In the genomic region with DNA sequence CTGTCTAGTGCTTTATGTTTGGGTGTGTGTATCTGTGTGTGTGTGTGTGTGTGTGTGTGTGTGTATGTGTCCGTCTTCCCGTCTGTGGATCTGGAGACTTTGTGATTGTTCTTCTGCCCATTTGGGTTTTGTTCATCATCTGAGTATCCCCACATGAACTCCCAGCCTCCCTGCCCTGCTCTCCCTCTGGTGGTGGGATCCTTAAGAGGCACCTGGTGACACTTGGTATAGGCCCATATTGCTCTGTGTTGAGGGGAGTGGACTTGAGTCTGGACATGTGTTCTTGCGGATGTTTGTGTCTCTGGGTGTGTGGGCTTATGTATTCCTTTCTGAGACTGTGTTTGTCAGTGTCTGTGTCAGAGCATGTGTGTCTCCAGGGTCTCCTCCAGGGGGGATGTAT, we compare ENCODE assay signal across 2 cellular contexts.
TF ChIP-seq lines count a peak whose summit lies in the region.

No MANE protein-coding gene starts in this region.

TF ChIP-seq in HepG2, 621 proteins besides CTCF, POLR2A, EP300 and RAD21:
- TF ChIP-seq STAG1 (CRISPR knock-in tag; IDR thresholded peaks at IDR 0.05), result peak; percentile 30
- peak; percentile 55; the same call in 1 of the 2 replicates for TF ChIP-seq SMC3 (IDR thresholded peaks at IDR 0.05; ENCODE audit: low read length)
- no peak for TF ChIP-seq ZNF251 (CRISPR knock-in tag; IDR thresholded peaks at IDR 0.05)
- no peak for TF ChIP-seq CREM (IDR thresholded peaks at IDR 0.05)
- no peak for TF ChIP-seq CREM (CRISPR knock-in tag; IDR thresholded peaks at IDR 0.05)
- TF ChIP-seq, protein P1, sequence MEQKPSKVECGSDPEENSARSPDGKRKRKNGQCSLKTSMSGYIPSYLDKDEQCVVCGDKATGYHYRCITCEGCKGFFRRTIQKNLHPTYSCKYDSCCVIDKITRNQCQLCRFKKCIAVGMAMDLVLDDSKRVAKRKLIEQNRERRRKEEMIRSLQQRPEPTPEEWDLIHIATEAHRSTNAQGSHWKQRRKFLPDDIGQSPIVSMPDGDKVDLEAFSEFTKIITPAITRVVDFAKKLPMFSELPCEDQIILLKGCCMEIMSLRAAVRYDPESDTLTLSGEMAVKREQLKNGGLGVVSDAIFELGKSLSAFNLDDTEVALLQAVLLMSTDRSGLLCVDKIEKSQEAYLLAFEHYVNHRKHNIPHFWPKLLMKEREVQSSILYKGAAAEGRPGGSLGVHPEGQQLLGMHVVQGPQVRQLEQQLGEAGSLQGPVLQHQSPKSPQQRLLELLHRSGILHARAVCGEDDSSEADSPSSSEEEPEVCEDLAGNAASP (CRISPR knock-in tag; IDR thresholded peaks at IDR 0.05; ENCODE audit: borderline replicate concordance), result peak; percentile 53; the same call in 1 of the 2 replicates

TF ChIP-seq in endothelial cell of umbilical vein, 7 proteins besides CTCF, POLR2A, EP300 and RAD21:
- TF ChIP-seq GATA2 (IDR thresholded peaks at IDR 0.05; ENCODE audit: insufficient read depth, insufficient read length, low read depth, low read length) (no peak), EZH2 (IDR thresholded peaks at IDR 0.05; ENCODE audit: borderline replicate concordance, low read depth, low read length, severe bottlenecking) (no peak), MYC (IDR thresholded peaks at IDR 0.05; ENCODE audit: low read depth, low read length) (no peak), JUN (IDR thresholded peaks at IDR 0.05; ENCODE audit: borderline replicate concordance, insufficient read depth, insufficient read length, low read depth) (no peak), FOS (IDR thresholded peaks at IDR 0.05; ENCODE audit: borderline replicate concordance, insufficient read depth, low read length) (no peak), POLR2AphosphoS5 (IDR thresholded peaks at IDR 0.05; ENCODE audit: insufficient read depth, low read depth, low read length) (no peak)
- TF ChIP-seq, protein P2, sequence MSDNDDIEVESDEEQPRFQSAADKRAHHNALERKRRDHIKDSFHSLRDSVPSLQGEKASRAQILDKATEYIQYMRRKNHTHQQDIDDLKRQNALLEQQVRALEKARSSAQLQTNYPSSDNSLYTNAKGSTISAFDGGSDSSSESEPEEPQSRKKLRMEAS (IDR thresholded peaks at IDR 0.05; ENCODE audit: insufficient read depth, insufficient read length), result no peak
